ENCODE assay signal across 2 cellular contexts in genomic region chr1:37671261-37671660, GRCh38.
A peak's percentile ranks its signal among the peaks of the same experiment; 100 is the strongest.
TF ChIP-seq lines count a peak whose summit lies in the region.

No MANE protein-coding gene starts in this region.

TF ChIP-seq in HepG2, 621 proteins besides CTCF, POLR2A, EP300 and RAD21:
- TF ChIP-seq NR2F6 (IDR thresholded peaks at IDR 0.05) (no peak), NR2F6 (CRISPR knock-in tag; IDR thresholded peaks at IDR 0.05) (no peak), CREB1 (IDR thresholded peaks at IDR 0.05) (peak; percentile 66; the same call in 1 of the 2 replicates), CREB1 (CRISPR knock-in tag; IDR thresholded peaks at IDR 0.05) (no peak), ATF7 (IDR thresholded peaks at IDR 0.05) (peak; percentile 96), ATF7 (CRISPR knock-in tag; IDR thresholded peaks at IDR 0.05) (no peak)

TF ChIP-seq in K562, 482 proteins besides CTCF, POLR2A, EP300 and RAD21:
- TF ChIP-seq ATF7 (IDR thresholded peaks at IDR 0.05) (peak; percentile 47; the same call in 1 of the 2 replicates), GATA2 (CRISPR knock-in tag; IDR thresholded peaks at IDR 0.05) (no peak), CC2D1A (IDR thresholded peaks at IDR 0.05) (no peak), ATF3 (IDR thresholded peaks at IDR 0.05) (peak; percentile 86), ATF3 (CRISPR knock-in tag; conservative IDR thresholded peaks at IDR 0.05) (no peak)
- TF ChIP-seq, protein P1, sequence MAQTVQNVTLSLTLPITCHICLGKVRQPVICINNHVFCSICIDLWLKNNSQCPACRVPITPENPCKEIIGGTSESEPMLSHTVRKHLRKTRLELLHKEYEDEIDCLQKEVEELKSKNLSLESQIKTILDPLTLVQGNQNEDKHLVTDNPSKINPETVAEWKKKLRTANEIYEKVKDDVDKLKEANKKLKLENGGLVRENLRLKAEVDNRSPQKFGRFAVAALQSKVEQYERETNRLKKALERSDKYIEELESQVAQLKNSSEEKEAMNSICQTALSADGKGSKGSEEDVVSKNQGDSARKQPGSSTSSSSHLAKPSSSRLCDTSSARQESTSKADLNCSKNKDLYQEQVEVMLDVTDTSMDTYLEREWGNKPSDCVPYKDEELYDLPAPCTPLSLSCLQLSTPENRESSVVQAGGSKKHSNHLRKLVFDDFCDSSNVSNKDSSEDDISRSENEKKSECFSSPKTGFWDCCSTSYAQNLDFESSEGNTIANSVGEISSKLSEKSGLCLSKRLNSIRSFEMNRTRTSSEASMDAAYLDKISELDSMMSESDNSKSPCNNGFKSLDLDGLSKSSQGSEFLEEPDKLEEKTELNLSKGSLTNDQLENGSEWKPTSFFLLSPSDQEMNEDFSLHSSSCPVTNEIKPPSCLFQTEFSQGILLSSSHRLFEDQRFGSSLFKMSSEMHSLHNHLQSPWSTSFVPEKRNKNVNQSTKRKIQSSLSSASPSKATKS (CRISPR knock-in tag; IDR thresholded peaks at IDR 0.05), result no peak
